1 cellular context compared by ENCODE assay signal in the genomic region with DNA sequence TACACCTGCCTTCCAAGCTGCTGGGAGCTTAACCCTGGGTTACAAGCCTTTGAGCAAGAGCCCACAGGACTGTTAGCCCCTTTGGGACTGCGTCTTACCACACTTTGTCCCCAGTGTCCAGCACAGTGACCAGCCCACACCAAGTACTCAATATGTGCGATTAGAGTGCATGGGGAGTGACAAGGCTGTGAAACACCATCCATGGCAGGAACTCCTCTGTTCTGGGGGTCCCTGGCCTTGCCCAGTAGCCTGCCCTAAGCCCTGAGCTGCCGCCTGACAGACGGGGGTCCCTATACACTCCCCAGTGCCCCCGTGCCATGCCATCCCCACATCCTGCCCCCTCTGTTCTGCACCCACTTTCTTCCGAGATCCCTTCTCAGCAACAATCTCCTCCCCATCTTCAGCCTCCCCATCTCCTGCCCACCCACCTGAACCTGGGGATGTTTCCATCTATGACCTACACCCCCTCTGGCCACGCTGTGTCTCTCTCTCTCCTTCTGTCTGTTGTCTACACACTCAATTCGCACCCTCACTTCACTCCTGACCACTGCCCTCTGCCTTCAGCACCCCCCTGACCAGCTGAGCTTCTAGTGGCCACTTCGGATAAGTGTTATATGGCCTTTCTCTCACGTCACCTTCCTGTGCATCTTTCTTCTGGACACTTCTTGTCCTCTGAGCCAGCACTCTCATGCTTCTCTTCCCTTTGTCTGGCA.
TF ChIP-seq lines count a peak whose summit lies in the region.

No MANE protein-coding gene starts in this region.

TF ChIP-seq in HCT116, 20 proteins besides CTCF, POLR2A, EP300 and RAD21:
- no peak for TF ChIP-seq FOSL1 (IDR thresholded peaks at IDR 0.05; ENCODE audit: low read depth)
- no peak for TF ChIP-seq EZH2 (IDR thresholded peaks at IDR 0.05)
- TF ChIP-seq SP1 (IDR thresholded peaks at IDR 0.05; ENCODE audit: low read depth) = no peak
- no peak for TF ChIP-seq ELF1 (IDR thresholded peaks at IDR 0.05; ENCODE audit: borderline replicate concordance, low read depth)
- no peak for TF ChIP-seq CBX3 (IDR thresholded peaks at IDR 0.05; ENCODE audit: low read depth)
- no peak for TF ChIP-seq TCF7L2 (IDR thresholded peaks at IDR 0.05; ENCODE audit: borderline replicate concordance, extremely low read depth, insufficient read depth, insufficient read length)
- TF ChIP-seq JUND (IDR thresholded peaks at IDR 0.05) = no peak
- TF ChIP-seq YY1 (IDR thresholded peaks at IDR 0.05; ENCODE audit: extremely low read depth, insufficient replicate concordance, low read depth, low read length) = no peak
- TF ChIP-seq, protein P1, sequence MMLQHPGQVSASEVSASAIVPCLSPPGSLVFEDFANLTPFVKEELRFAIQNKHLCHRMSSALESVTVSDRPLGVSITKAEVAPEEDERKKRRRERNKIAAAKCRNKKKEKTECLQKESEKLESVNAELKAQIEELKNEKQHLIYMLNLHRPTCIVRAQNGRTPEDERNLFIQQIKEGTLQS (IDR thresholded peaks at IDR 0.05) = no peak
- TF ChIP-seq, protein P2, sequence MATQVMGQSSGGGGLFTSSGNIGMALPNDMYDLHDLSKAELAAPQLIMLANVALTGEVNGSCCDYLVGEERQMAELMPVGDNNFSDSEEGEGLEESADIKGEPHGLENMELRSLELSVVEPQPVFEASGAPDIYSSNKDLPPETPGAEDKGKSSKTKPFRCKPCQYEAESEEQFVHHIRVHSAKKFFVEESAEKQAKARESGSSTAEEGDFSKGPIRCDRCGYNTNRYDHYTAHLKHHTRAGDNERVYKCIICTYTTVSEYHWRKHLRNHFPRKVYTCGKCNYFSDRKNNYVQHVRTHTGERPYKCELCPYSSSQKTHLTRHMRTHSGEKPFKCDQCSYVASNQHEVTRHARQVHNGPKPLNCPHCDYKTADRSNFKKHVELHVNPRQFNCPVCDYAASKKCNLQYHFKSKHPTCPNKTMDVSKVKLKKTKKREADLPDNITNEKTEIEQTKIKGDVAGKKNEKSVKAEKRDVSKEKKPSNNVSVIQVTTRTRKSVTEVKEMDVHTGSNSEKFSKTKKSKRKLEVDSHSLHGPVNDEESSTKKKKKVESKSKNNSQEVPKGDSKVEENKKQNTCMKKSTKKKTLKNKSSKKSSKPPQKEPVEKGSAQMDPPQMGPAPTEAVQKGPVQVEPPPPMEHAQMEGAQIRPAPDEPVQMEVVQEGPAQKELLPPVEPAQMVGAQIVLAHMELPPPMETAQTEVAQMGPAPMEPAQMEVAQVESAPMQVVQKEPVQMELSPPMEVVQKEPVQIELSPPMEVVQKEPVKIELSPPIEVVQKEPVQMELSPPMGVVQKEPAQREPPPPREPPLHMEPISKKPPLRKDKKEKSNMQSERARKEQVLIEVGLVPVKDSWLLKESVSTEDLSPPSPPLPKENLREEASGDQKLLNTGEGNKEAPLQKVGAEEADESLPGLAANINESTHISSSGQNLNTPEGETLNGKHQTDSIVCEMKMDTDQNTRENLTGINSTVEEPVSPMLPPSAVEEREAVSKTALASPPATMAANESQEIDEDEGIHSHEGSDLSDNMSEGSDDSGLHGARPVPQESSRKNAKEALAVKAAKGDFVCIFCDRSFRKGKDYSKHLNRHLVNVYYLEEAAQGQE (IDR thresholded peaks at IDR 0.05; ENCODE audit: low read depth) = no peak
- TF ChIP-seq SRF (IDR thresholded peaks at IDR 0.05; ENCODE audit: low read depth) = no peak
TF ChIP-seq in HCT116: peak in this region for 0.
